8 cellular contexts compared by ENCODE assay signal in the genomic region with DNA sequence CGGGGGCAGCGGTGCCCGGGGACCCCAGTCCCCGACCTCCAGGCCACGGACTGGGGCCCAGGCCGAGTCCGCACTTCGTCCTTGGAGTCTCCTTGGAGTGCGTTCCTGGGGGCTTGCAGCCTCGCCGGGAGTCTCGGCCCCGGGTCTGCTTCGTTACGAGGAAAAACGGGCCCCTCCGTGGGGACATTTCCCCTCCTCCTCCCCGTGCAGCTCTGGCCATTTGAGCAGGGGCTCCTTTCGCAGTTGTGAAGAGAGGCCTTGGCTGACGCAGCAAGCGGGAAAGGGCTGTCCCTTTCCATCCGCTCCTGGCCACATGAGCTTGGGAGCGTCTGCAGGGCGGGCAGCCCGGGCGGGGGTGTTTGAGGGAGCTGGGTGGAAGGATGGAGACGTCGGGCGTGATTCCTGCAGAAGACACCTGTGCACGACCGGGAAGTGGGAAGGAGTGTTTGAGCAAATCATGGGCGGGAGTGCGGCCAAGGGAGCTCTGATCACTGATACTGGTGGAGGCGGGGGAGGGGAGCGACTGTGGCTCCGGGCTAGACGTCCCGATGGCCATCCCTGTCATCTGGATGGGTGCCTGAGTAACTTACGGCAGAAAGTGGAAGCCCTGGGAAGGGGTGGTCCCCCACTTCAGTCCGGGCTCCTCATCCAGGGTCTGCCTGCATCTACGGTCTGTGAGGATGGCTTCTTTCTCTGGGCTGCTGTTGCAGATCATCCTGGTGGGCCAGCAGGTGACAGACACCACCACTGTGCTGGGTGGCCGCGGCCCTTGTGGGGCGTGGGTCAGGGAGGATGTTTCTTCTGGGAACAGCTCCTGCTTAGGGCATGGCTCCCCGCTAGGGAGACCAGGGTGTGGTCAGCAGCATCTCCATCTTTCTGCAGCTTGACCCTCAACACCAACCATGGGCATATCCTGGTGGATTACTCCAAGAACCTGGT. TPM values are rescaled to one million over a fixed set of nuclear protein-coding genes. Genes with fewer than 3 reads are reported as not detected.
A peak's percentile ranks its signal among the peaks of the same experiment; 100 is the strongest.
DNase-seq lines count a peak whose midpoint lies in the region; ATAC-seq and TF ChIP-seq lines count a peak whose summit lies in the region.

No MANE protein-coding gene starts in this region.

- H3K4me3 ChIP-seq in KMS-11 (IDR thresholded peaks at IDR 0.05; ENCODE audit: insufficient read depth, low read depth, low read length) (peak overlapping the region; percentile 33), fibroblast of mammary gland (ENCODE audit: control insufficient read depth, low read depth, low read length) (peak overlapping the region; percentile 83)
- H3K4me3 ChIP-seq in naive thymus-derived CD4-positive, alpha-beta T cell (ENCODE audit: low read length): peak overlapping the region; percentile 90

- H3K79me2 ChIP-seq in KMS-11 (ENCODE audit: insufficient read depth, low read depth): peaks cover 30% of the 10 kb centered on the region

- H3K9me3 ChIP-seq in naive thymus-derived CD4-positive, alpha-beta T cell (ENCODE audit: control insufficient read depth in 2 of 3, low read length in 3 of 3): no peaks in the 10 kb centered on the region

- ATAC-seq in activated CD8-positive, alpha-beta memory T cell treated with anti-CD3 and anti-CD28 coated beads, Interleukin-2, amount 10 ng/mL, durations not matched to agents 7 days and 5 days: peak; percentile 8
- no peak for ATAC-seq in naive thymus-derived CD4-positive, alpha-beta T cell
- no peak for ATAC-seq in GM21423 (IDR thresholded peaks at IDR 0.05; ENCODE audit: unreplicated experiment)

- peaks cover 24% of the 10 kb centered on the region; the same call in 1 of the 2 replicates for H3K36me3 ChIP-seq in KMS-11 (ENCODE audit: insufficient read depth)
- peaks cover 4 to 44% (median 5%) of the 10 kb centered on the region in 3 experiments for H3K36me3 ChIP-seq in naive thymus-derived CD4-positive, alpha-beta T cell (ENCODE audit: control insufficient read depth in 2 of 3, insufficient read depth in 3 of 3, low read length in 3 of 3)

- H4K20me1 ChIP-seq in KMS-11 (ENCODE audit: insufficient read depth): no peaks in the 10 kb centered on the region

- H3K4me3 Mint-ChIP-seq in activated CD8-positive, alpha-beta memory T cell treated with anti-CD3 and anti-CD28 coated beads, Interleukin-2, amount 10 ng/mL, durations not matched to agents 7 days and 5 days: peak overlapping the region; percentile 99
- peak overlapping the region; percentile 87 to 100 (median 96) for H3K4me3 Mint-ChIP-seq in naive thymus-derived CD4-positive, alpha-beta T cell

- peak; percentile 41 for DNase-seq in stimulated activated CD4-positive, alpha-beta T cell treated with anti-CD3 and anti-CD28 coated beads, Interleukin-15, amount 100 ng/mL, for 24 hours
- no peak for DNase-seq in stimulated activated CD4-positive, alpha-beta T cell treated with anti-CD3 and anti-CD28 coated beads, Interleukin-1b, Interleukin-23, amount 100 ng/mL, for 48 hours
- no peak for DNase-seq in activated CD8-positive, alpha-beta memory T cell treated with anti-CD3 and anti-CD28 coated beads, Interleukin-2, amount 10 ng/mL, durations not matched to agents 7 days and 5 days
- DNase-seq in fibroblast of mammary gland (ENCODE audit: low read depth): peak; percentile 45
- peak in 2 of 9 donors; percentile 12 to 42 for DNase-seq in naive thymus-derived CD4-positive, alpha-beta T cell
- no peak for DNase-seq in NCI-H1436 (lab: John Stamatoyannopoulos, UW)

- intact Hi-C loops in naive thymus-derived CD4-positive, alpha-beta T cell (cut with micrococcal nuclease): loop anchor here (1.0 to 2.0 kb wide), 3 partner anchors 15 to 39 kb away; a partner anchor contains a TSS

- POLR2A ChIA-PET in naive thymus-derived CD4-positive, alpha-beta T cell (lab: Charles Lee): interaction anchor here (0.6 to 2.4 kb wide), 12 partner anchors 8 to 194 kb away, joined by 3 to 12 read pairs (median 6); a partner anchor contains a TSS

- peaks cover 25% of the 10 kb centered on the region for H3K4me1 ChIP-seq in KMS-11 (ENCODE audit: low read depth, poor library complexity, severe bottlenecking)
- peaks cover 11 to 24% of the 10 kb centered on the region in 2 donors for H3K4me1 ChIP-seq in naive thymus-derived CD4-positive, alpha-beta T cell (ENCODE audit: control insufficient read depth in 2 of 2, insufficient read depth in 2 of 2, low read length in 2 of 2)

- H3K36me3 Mint-ChIP-seq in activated CD8-positive, alpha-beta memory T cell treated with anti-CD3 and anti-CD28 coated beads, Interleukin-2, amount 10 ng/mL, durations not matched to agents 7 days and 5 days: peaks cover 49% of the 10 kb centered on the region
- peaks cover 0 to 38% (median 4%) of the 10 kb centered on the region in 5 donors for H3K36me3 Mint-ChIP-seq in naive thymus-derived CD4-positive, alpha-beta T cell

- TF ChIP-seq CTCF in KMS-11 (conservative IDR thresholded peaks at IDR 0.05; ENCODE audit: low read depth, low read length) (no peak), fibroblast of mammary gland (conservative IDR thresholded peaks at IDR 0.05; ENCODE audit: control insufficient read depth, insufficient read depth, low read depth, low read length) (no peak)

- peak overlapping the region; percentile 52 for H3K27ac ChIP-seq in KMS-11
- H3K27ac ChIP-seq in naive thymus-derived CD4-positive, alpha-beta T cell (ENCODE audit: low read depth, low read length): peak overlapping the region; percentile 73

- H3K9ac ChIP-seq in KMS-11: peak overlapping the region; percentile 92

- H2AFZ ChIP-seq in KMS-11 (ENCODE audit: low read depth): peak overlapping the region; percentile 81

- H3K27me3 Mint-ChIP-seq in activated CD8-positive, alpha-beta memory T cell treated with anti-CD3 and anti-CD28 coated beads, Interleukin-2, amount 10 ng/mL, durations not matched to agents 7 days and 5 days: no peaks in the 10 kb centered on the region
- H3K27me3 Mint-ChIP-seq in naive thymus-derived CD4-positive, alpha-beta T cell: no peaks in the 10 kb centered on the region

- CTCF ChIA-PET in activated CD8-positive, alpha-beta memory T cell treated with anti-CD3 and anti-CD28 coated beads, Interleukin-2, amount 10 ng/mL, durations not matched to agents 7 days and 5 days (lab: Charles Lee): interaction anchor here (0.7 to 2.1 kb wide), 4 partner anchors 16 to 65 kb away, joined by 3 to 8 read pairs (median 4); a partner anchor contains a TSS
- CTCF ChIA-PET in naive thymus-derived CD4-positive, alpha-beta T cell (lab: Charles Lee): no interaction called here

- H3K4me2 ChIP-seq in KMS-11: peak overlapping the region; percentile 95

- no peaks in the 10 kb centered on the region for H3K27me3 ChIP-seq in KMS-11 (ENCODE audit: insufficient read depth, low read depth)
- H3K27me3 ChIP-seq in naive thymus-derived CD4-positive, alpha-beta T cell (ENCODE audit: control insufficient read depth in 2 of 2, insufficient read depth in 2 of 2, low read length in 2 of 2): no peaks in the 10 kb centered on the region

- H3K4me1 Mint-ChIP-seq in activated CD8-positive, alpha-beta memory T cell treated with anti-CD3 and anti-CD28 coated beads, Interleukin-2, amount 10 ng/mL, durations not matched to agents 7 days and 5 days: peaks cover 66% of the 10 kb centered on the region
- H3K4me1 Mint-ChIP-seq in naive thymus-derived CD4-positive, alpha-beta T cell: peaks cover 31 to 72% (median 40%) of the 10 kb centered on the region in 7 donors

- peak overlapping the region; percentile 92 for H3K27ac Mint-ChIP-seq in activated CD8-positive, alpha-beta memory T cell treated with anti-CD3 and anti-CD28 coated beads, Interleukin-2, amount 10 ng/mL, durations not matched to agents 7 days and 5 days
- H3K27ac Mint-ChIP-seq in naive thymus-derived CD4-positive, alpha-beta T cell: peak overlapping the region; percentile 75 to 94 (median 85)

- no peaks in the 10 kb centered on the region for H3K9me3 Mint-ChIP-seq in activated CD8-positive, alpha-beta memory T cell treated with anti-CD3 and anti-CD28 coated beads, Interleukin-2, amount 10 ng/mL, durations not matched to agents 7 days and 5 days (ENCODE audit: low read depth)
- no peaks in the 10 kb centered on the region for H3K9me3 Mint-ChIP-seq in naive thymus-derived CD4-positive, alpha-beta T cell

RNA-seq across cellular contexts. Expression of a gene that starts 0.7 kb away (rescaled TPM):
- 100 to 1,000 TPM; 501 to 600 TPM for total RNA-seq in activated CD8-positive, alpha-beta memory T cell treated with anti-CD3 and anti-CD28 coated beads, Interleukin-2, amount 10 ng/mL, durations not matched to agents 7 days and 5 days
- 100 to 1,000 TPM in 3 of 5 experiments, 10 to 100 TPM in 2; 96.5 to 750 (median 104) TPM for total RNA-seq in naive thymus-derived CD4-positive, alpha-beta T cell
- 100 to 1,000 TPM; 123 to 170 TPM for polyA plus RNA-seq in naive thymus-derived CD4-positive, alpha-beta T cell

RNA-seq across cellular contexts. Expression of a gene that starts 38.5 kb away (rescaled TPM):
- total RNA-seq in activated CD8-positive, alpha-beta memory T cell treated with anti-CD3 and anti-CD28 coated beads, Interleukin-2, amount 10 ng/mL, durations not matched to agents 7 days and 5 days: 10 to 100 TPM; 11.2 to 19.6 TPM
- total RNA-seq in naive thymus-derived CD4-positive, alpha-beta T cell: 10 to 100 TPM in 3 of 5 experiments, 1 to 10 TPM in 2; 4.9 to 14.5 (median 12.1) TPM
- polyA plus RNA-seq in naive thymus-derived CD4-positive, alpha-beta T cell: 10 to 100 TPM; 18.9 to 23.3 TPM

Comparison
In these comparisons a context has a peak if more than half of its experiments do, and no peak if none do; other contexts are left out.
1. DNase-seq: peak in stimulated activated CD4-positive, alpha-beta T cell treated with anti-CD3 and anti-CD28 coated beads, Interleukin-15, amount 100 ng/mL, for 24 hours (single experiment) and fibroblast of mammary gland (single experiment); none in stimulated activated CD4-positive, alpha-beta T cell treated with anti-CD3 and anti-CD28 coated beads, Interleukin-1b, Interleukin-23, amount 100 ng/mL, for 48 hours (single experiment), activated CD8-positive, alpha-beta memory T cell treated with anti-CD3 and anti-CD28 coated beads, Interleukin-2, amount 10 ng/mL, durations not matched to agents 7 days and 5 days (single experiment) and NCI-H1436 (single experiment).
2. H3K4me3 ChIP-seq: peak in every context shown above with its lines; median percentile 90 in naive thymus-derived CD4-positive, alpha-beta T cell; 83 in fibroblast of mammary gland; 33 in KMS-11.